In genomic region chr12:81381951-81382350, GRCh38 we compare ENCODE assay signal across 17 cellular contexts.
"Had no signal": no experiment of that assay in that cellular context is flagged by ENCODE, and none has a peak within 500 bp of the region (broad histone marks: within the 10 kb centered on the region; RNA-seq: fewer than 3 reads in every experiment).

No MANE protein-coding gene starts in this region.

- H3K36me3 Mint-ChIP-seq: activated CD8-positive, alpha-beta memory T cell treated with anti-CD3 and anti-CD28 coated beads, Interleukin-2, amount 10 ng/mL, durations not matched to agents 7 days and 5 days; activated naive CD8-positive, alpha-beta T cell treated with anti-CD3 and anti-CD28 coated beads, Interleukin-2, amount 10 ng/mL, durations not matched to agents 7 days and 5 days; stimulated activated effector memory CD8-positive, alpha-beta T cell treated with anti-CD3 and anti-CD28 coated beads, Interleukin-12 subunit alpha, Interleukin-12 subunit beta, amount 100 ng/mL, for 72 hours; type B pancreatic cell had no signal

- H3K4me3 Mint-ChIP-seq: activated CD4-positive, alpha-beta memory T cell treated with anti-CD3 and anti-CD28 coated beads, Interleukin-2, amount 10 ng/mL, durations not matched to agents 7 days and 5 days; activated CD4-positive, alpha-beta T cell treated with anti-CD3 and anti-CD28 coated beads for 36 hours; activated CD8-positive, alpha-beta memory T cell treated with anti-CD3 and anti-CD28 coated beads, Interleukin-2, amount 10 ng/mL, durations not matched to agents 7 days and 5 days; activated naive CD8-positive, alpha-beta T cell treated with anti-CD3 and anti-CD28 coated beads, Interleukin-2, amount 10 ng/mL, durations not matched to agents 7 days and 5 days; nephron progenitor cell; stimulated activated effector memory CD8-positive, alpha-beta T cell treated with anti-CD3 and anti-CD28 coated beads, Interleukin-12 subunit alpha, Interleukin-12 subunit beta, amount 100 ng/mL, for 72 hours; type B pancreatic cell had no signal

- H3K27ac Mint-ChIP-seq: activated CD4-positive, alpha-beta memory T cell treated with anti-CD3 and anti-CD28 coated beads, Interleukin-2, amount 10 ng/mL, durations not matched to agents 7 days and 5 days; activated CD4-positive, alpha-beta T cell treated with anti-CD3 and anti-CD28 coated beads for 36 hours; activated CD8-positive, alpha-beta memory T cell treated with anti-CD3 and anti-CD28 coated beads, Interleukin-2, amount 10 ng/mL, durations not matched to agents 7 days and 5 days; activated naive CD8-positive, alpha-beta T cell treated with anti-CD3 and anti-CD28 coated beads, Interleukin-2, amount 10 ng/mL, durations not matched to agents 7 days and 5 days; activated T-helper 2 cell treated with anti-CD3 and anti-CD28 coated beads, Interferon-gamma antibody, Interleukin-2, Interleukin-4, amounts not matched to agents 10 μg/mL and 5 μg/mL and 100 μg/mL, durations not matched to agents 14 hours and 24 hours and 36 hours; nephron progenitor cell; stimulated activated effector memory CD8-positive, alpha-beta T cell treated with anti-CD3 and anti-CD28 coated beads, Interleukin-12 subunit alpha, Interleukin-12 subunit beta, amount 100 ng/mL, for 72 hours; type B pancreatic cell had no signal

- ATAC-seq: activated CD4-positive, alpha-beta T cell treated with anti-CD3 and anti-CD28 coated beads for 36 hours; activated CD8-positive, alpha-beta memory T cell treated with anti-CD3 and anti-CD28 coated beads, Interleukin-2, amount 10 ng/mL, durations not matched to agents 7 days and 5 days; left ventricle myocardium superior; stimulated activated effector memory CD8-positive, alpha-beta T cell treated with anti-CD3 and anti-CD28 coated beads, Interleukin-12 subunit alpha, Interleukin-12 subunit beta, amount 100 ng/mL, for 72 hours had no signal

- H3K4me1 Mint-ChIP-seq: activated CD4-positive, alpha-beta memory T cell treated with anti-CD3 and anti-CD28 coated beads, Interleukin-2, amount 10 ng/mL, durations not matched to agents 7 days and 5 days; activated CD4-positive, alpha-beta T cell treated with anti-CD3 and anti-CD28 coated beads for 36 hours; activated CD8-positive, alpha-beta memory T cell treated with anti-CD3 and anti-CD28 coated beads, Interleukin-2, amount 10 ng/mL, durations not matched to agents 7 days and 5 days; activated naive CD8-positive, alpha-beta T cell treated with anti-CD3 and anti-CD28 coated beads, Interleukin-2, amount 10 ng/mL, durations not matched to agents 7 days and 5 days; nephron progenitor cell; stimulated activated effector memory CD8-positive, alpha-beta T cell treated with anti-CD3 and anti-CD28 coated beads, Interleukin-12 subunit alpha, Interleukin-12 subunit beta, amount 100 ng/mL, for 72 hours had no signal

- H3K27me3 Mint-ChIP-seq: activated CD4-positive, alpha-beta memory T cell treated with anti-CD3 and anti-CD28 coated beads, Interleukin-2, amount 10 ng/mL, durations not matched to agents 7 days and 5 days; activated CD4-positive, alpha-beta T cell treated with anti-CD3 and anti-CD28 coated beads for 36 hours; activated CD8-positive, alpha-beta memory T cell treated with anti-CD3 and anti-CD28 coated beads, Interleukin-2, amount 10 ng/mL, durations not matched to agents 7 days and 5 days; activated naive CD8-positive, alpha-beta T cell treated with anti-CD3 and anti-CD28 coated beads, Interleukin-2, amount 10 ng/mL, durations not matched to agents 7 days and 5 days; type B pancreatic cell had no signal

- H3K9me3 Mint-ChIP-seq: nephron progenitor cell, type B pancreatic cell had no signal

- DNase-seq: activated CD4-positive, alpha-beta memory T cell treated with anti-CD3 and anti-CD28 coated beads, Interleukin-2, amount 10 ng/mL, durations not matched to agents 7 days and 5 days; activated CD4-positive, alpha-beta T cell treated with anti-CD3 and anti-CD28 coated beads for 36 hours; activated CD8-positive, alpha-beta memory T cell treated with anti-CD3 and anti-CD28 coated beads, Interleukin-2, amount 10 ng/mL, durations not matched to agents 7 days and 5 days; activated naive CD4-positive, alpha-beta T cell treated with Interleukin-2 at 50 U/mL for 16 hours; activated naive CD8-positive, alpha-beta T cell treated with anti-CD3 and anti-CD28 coated beads, Interleukin-2, amount 10 ng/mL, durations not matched to agents 7 days and 5 days; amygdala; foreskin fibroblast; left ventricle myocardium superior; nephron progenitor cell; nucleus accumbens; sigmoid colon; stimulated activated CD4-positive, alpha-beta T cell treated with anti-CD3 and anti-CD28 coated beads, Interleukin-4, amount 100 ng/mL, for 24 hours; stomach; testis had no signal
